ENCODE assay signal across 12 cellular contexts in genomic region chr15:99454107-99454809, GRCh38.
A peak's percentile ranks its signal among the peaks of the same experiment; 100 is the strongest.
DNase-seq lines count a peak whose midpoint lies in the region; ATAC-seq and TF ChIP-seq lines count a peak whose summit lies in the region.
"Had no signal": no experiment of that assay in that cellular context is flagged by ENCODE, and none has a peak within 500 bp of the region (broad histone marks: within the 10 kb centered on the region; RNA-seq: fewer than 3 reads in every experiment).

No MANE protein-coding gene starts in this region.

- no peak overlapping the region for H3K4me3 Mint-ChIP-seq in activated B cell treated with CpG ODN at 0.5 μM for 24 hours
- no peak overlapping the region for H3K4me3 Mint-ChIP-seq in natural killer cell treated with Interleukin-12 subunit alpha and Interleukin-12 subunit beta and Interleukin-15 and Interleukin-18, amount 100 ng/mL, for 72 hours
- H3K4me3 Mint-ChIP-seq: endodermal cell had no signal

- WGBS in gastroesophageal sphincter (ENCODE audit: low coverage in 1 of 2), 2 donors = 77 to 90% methylated on average over 3 to 4 of the region's 6 CpGs
- WGBS in transverse colon (ENCODE audit: low coverage in 1 of 2), 2 donors = 96% methylated on average over 6 of the region's 6 CpGs; no CpG with 5 or more reads in 1 of the 2 donors

- DNase-seq in activated B cell treated with CpG ODN at 0.5 μM for 24 hours (peak; percentile 12), transverse colon (no peak), epidermal melanocyte (ENCODE audit: insufficient read length, low spot score) (no peak), cortex of kidney (lab: John Stamatoyannopoulos, UW) (no peak), colonic mucosa (no peak)
- DNase-seq in natural killer cell treated with Interleukin-12 subunit alpha and Interleukin-12 subunit beta and Interleukin-15 and Interleukin-18, amount 100 ng/mL, for 72 hours (ENCODE audit: low spot score) = peak; percentile 47
- DNase-seq: activated naive CD4-positive, alpha-beta T cell; immature natural killer cell; NCI-H1694 treated with DMSO at 0.1 percent for 48 hours had no signal

- H3K4me1 ChIP-seq in gastroesophageal sphincter (peaks cover 0 to 53% (median 37%) of the 10 kb centered on the region in 3 donors), transverse colon (peaks cover 0 to 36% (median 7%) of the 10 kb centered on the region in 4 donors), colonic mucosa (no peaks in the 10 kb centered on the region)

- H3K36me3 Mint-ChIP-seq in activated B cell treated with CpG ODN at 0.5 μM for 24 hours (ENCODE audit: low read depth) = no peaks in the 10 kb centered on the region
- no peaks in the 10 kb centered on the region for H3K36me3 Mint-ChIP-seq in natural killer cell treated with Interleukin-12 subunit alpha and Interleukin-12 subunit beta and Interleukin-15 and Interleukin-18, amount 100 ng/mL, for 72 hours
- H3K36me3 Mint-ChIP-seq: immature natural killer cell had no signal

- peaks cover 42% of the 10 kb centered on the region for H3K4me1 Mint-ChIP-seq in activated B cell treated with CpG ODN at 0.5 μM for 24 hours
- H3K4me1 Mint-ChIP-seq in natural killer cell treated with Interleukin-12 subunit alpha and Interleukin-12 subunit beta and Interleukin-15 and Interleukin-18, amount 100 ng/mL, for 72 hours (ENCODE audit: low read depth in 2 of 2) = peaks cover 22% of the 10 kb centered on the region in 2 donors

- H3K9me3 ChIP-seq in gastroesophageal sphincter (no peaks in the 10 kb centered on the region), transverse colon (no peaks in the 10 kb centered on the region), colonic mucosa (no peaks in the 10 kb centered on the region)

- in situ Hi-C loops in transverse colon (cut with MboI; ENCODE audit: low pct_ligation_motif_present in 1 of 4, low pct_unique_long_range_greater_than_20kb in 1 of 4, low sequenced_read_pairs in 3 of 4) = no loop called here

- TF ChIP-seq POLR2A in gastroesophageal sphincter (IDR thresholded peaks at IDR 0.05) (no peak), transverse colon (IDR thresholded peaks at IDR 0.05) (no peak)

- intact Hi-C loops in activated B cell treated with CpG ODN at 0.5 μM for 24 hours (cut with micrococcal nuclease) (no loop called here), transverse colon (cut with DNase I; ENCODE audit: low total_unique reads) (no loop called here), colonic mucosa (cut with DNase I) (no loop called here)

- POLR2A ChIA-PET in activated B cell treated with CpG ODN at 0.5 μM for 24 hours (lab: Charles Lee) = no interaction called here

- ATAC-seq in activated B cell treated with CpG ODN at 0.5 μM for 24 hours (ENCODE audit: low read depth) = no peak
- ATAC-seq in gastroesophageal sphincter = no peak
- no peak for ATAC-seq in natural killer cell treated with Interleukin-12 subunit alpha and Interleukin-12 subunit beta and Interleukin-15 and Interleukin-18, amount 100 ng/mL, for 72 hours
- ATAC-seq in HG02840 (IDR thresholded peaks at IDR 0.05; ENCODE audit: low FRiP score, unreplicated experiment) = no peak

- H3K36me3 ChIP-seq in gastroesophageal sphincter = no peaks in the 10 kb centered on the region
- no peaks in the 10 kb centered on the region for H3K36me3 ChIP-seq in transverse colon
- H3K36me3 ChIP-seq in colonic mucosa = no peaks in the 10 kb centered on the region

- CTCF ChIA-PET in activated B cell treated with CpG ODN at 0.5 μM for 24 hours (lab: Charles Lee) = no interaction called here

- peak overlapping the region in 1 of 2 donors; percentile 29 for H3K9ac ChIP-seq in colonic mucosa (ENCODE audit: low read depth in 2 of 2, low read length in 2 of 2)

- TF ChIP-seq EP300 in gastroesophageal sphincter (IDR thresholded peaks at IDR 0.05) (no peak), transverse colon (IDR thresholded peaks at IDR 0.05; ENCODE audit: low read depth) (no peak)

- H3K27me3 Mint-ChIP-seq in activated B cell treated with CpG ODN at 0.5 μM for 24 hours = no peaks in the 10 kb centered on the region
- peaks cover 22 to 26% of the 10 kb centered on the region in 2 donors for H3K27me3 Mint-ChIP-seq in natural killer cell treated with Interleukin-12 subunit alpha and Interleukin-12 subunit beta and Interleukin-15 and Interleukin-18, amount 100 ng/mL, for 72 hours

- TF ChIP-seq CTCF in activated B cell treated with CpG ODN at 0.5 μM for 24 hours (IDR thresholded peaks at IDR 0.05) (no peak), gastroesophageal sphincter (IDR thresholded peaks at IDR 0.05) (no peak), transverse colon (IDR thresholded peaks at IDR 0.05) (no peak), colonic mucosa (IDR thresholded peaks at IDR 0.05) (no peak)

- H3K27me3 ChIP-seq in gastroesophageal sphincter = no peaks in the 10 kb centered on the region
- no peaks in the 10 kb centered on the region for H3K27me3 ChIP-seq in transverse colon
- no peaks in the 10 kb centered on the region for H3K27me3 ChIP-seq in colonic mucosa

- no peak overlapping the region for H3K27ac Mint-ChIP-seq in activated B cell treated with CpG ODN at 0.5 μM for 24 hours
- H3K27ac Mint-ChIP-seq in natural killer cell treated with Interleukin-12 subunit alpha and Interleukin-12 subunit beta and Interleukin-15 and Interleukin-18, amount 100 ng/mL, for 72 hours = no peak overlapping the region
- H3K27ac Mint-ChIP-seq: immature natural killer cell had no signal

- H3K9me3 Mint-ChIP-seq in activated B cell treated with CpG ODN at 0.5 μM for 24 hours = peaks cover 11% of the 10 kb centered on the region
- H3K9me3 Mint-ChIP-seq in natural killer cell treated with Interleukin-12 subunit alpha and Interleukin-12 subunit beta and Interleukin-15 and Interleukin-18, amount 100 ng/mL, for 72 hours = no peaks in the 10 kb centered on the region
- H3K9me3 Mint-ChIP-seq: endodermal cell, immature natural killer cell had no signal

- H3K27ac ChIP-seq in gastroesophageal sphincter (peak overlapping the region; percentile 10 to 90 (median 86)), transverse colon (peak overlapping the region; percentile 58 to 72 (median 66)), colonic mucosa (no peak overlapping the region)

- no peak overlapping the region for H3K4me3 ChIP-seq in gastroesophageal sphincter
- H3K4me3 ChIP-seq in transverse colon = no peak overlapping the region
- H3K4me3 ChIP-seq in colonic mucosa = no peak overlapping the region

Comparison
In these comparisons a context has a peak if more than half of its experiments do, and no peak if none do; other contexts are left out.
1. DNase-seq: peak in activated B cell treated with CpG ODN at 0.5 μM for 24 hours (single experiment) and natural killer cell treated with Interleukin-12 subunit alpha and Interleukin-12 subunit beta and Interleukin-15 and Interleukin-18, amount 100 ng/mL, for 72 hours (single experiment); none in transverse colon (single experiment), epidermal melanocyte (single experiment), cortex of kidney (single experiment) and colonic mucosa (single experiment).